In genomic region chr17:79836952-79837887, GRCh38 we compare ENCODE assay signal across 8 cellular contexts. TPM values are rescaled to one million over a fixed set of nuclear protein-coding genes. Genes with fewer than 3 reads are reported as not detected.
DNase-seq lines count a peak whose midpoint lies in the region; ATAC-seq and TF ChIP-seq lines count a peak whose summit lies in the region.

No MANE protein-coding gene starts in this region.

- peaks cover 37% of the 10 kb centered on the region for H3K36me3 ChIP-seq in KOPT-K1 (ENCODE audit: insufficient read depth, low read length)

- no peaks in the 10 kb centered on the region for H3K9me3 ChIP-seq in KOPT-K1 (ENCODE audit: insufficient read depth, low read length, poor library complexity, severe bottlenecking)

- H3K27me3 Mint-ChIP-seq in activated CD4-positive, alpha-beta T cell treated with anti-CD3 and anti-CD28 coated beads, Interleukin-2, amount 10 ng/mL, durations not matched to agents 24 days and 14 days = peaks cover 16% of the 10 kb centered on the region
- H3K27me3 Mint-ChIP-seq in activated B cell treated with CpG ODN at 0.5 μM for 24 hours (peaks cover 10% of the 10 kb centered on the region), nephron (ENCODE audit: low read depth) (peaks cover 64% of the 10 kb centered on the region)

- CTCF ChIA-PET in activated B cell treated with CpG ODN at 0.5 μM for 24 hours (lab: Charles Lee) = interaction anchor here (0.6 to 1.8 kb wide), 11 partner anchors 20 to 137 kb away, joined by 3 to 7 read pairs (median 3); partner anchors contain the start of gene CBX8

- TF ChIP-seq CTCF in activated B cell treated with CpG ODN at 0.5 μM for 24 hours (IDR thresholded peaks at IDR 0.05) (no peak), nephron (IDR thresholded peaks at IDR 0.05; ENCODE audit: unreplicated experiment in 3 of 3) (no peak)

- peaks cover 21% of the 10 kb centered on the region for H3K36me3 Mint-ChIP-seq in activated CD4-positive, alpha-beta T cell treated with anti-CD3 and anti-CD28 coated beads, Interleukin-2, amount 10 ng/mL, durations not matched to agents 24 days and 14 days (ENCODE audit: low read depth)
- H3K36me3 Mint-ChIP-seq in activated B cell treated with CpG ODN at 0.5 μM for 24 hours (ENCODE audit: low read depth) (peaks cover 37% of the 10 kb centered on the region), nephron (ENCODE audit: low read depth) (peaks cover 16% of the 10 kb centered on the region)

- ATAC-seq in activated B cell treated with CpG ODN at 0.5 μM for 24 hours (ENCODE audit: low read depth) (peak; percentile 43), esophagus mucosa (peak; percentile 59)

- peak overlapping the region; percentile 90 for H3K27ac Mint-ChIP-seq in activated CD4-positive, alpha-beta T cell treated with anti-CD3 and anti-CD28 coated beads, Interleukin-2, amount 10 ng/mL, durations not matched to agents 24 days and 14 days
- H3K27ac Mint-ChIP-seq in activated B cell treated with CpG ODN at 0.5 μM for 24 hours (peak overlapping the region; percentile 95), nephron (peak overlapping the region; percentile 51 to 95 (median 93))

- peaks cover 24% of the 10 kb centered on the region for H3K4me1 Mint-ChIP-seq in activated CD4-positive, alpha-beta T cell treated with anti-CD3 and anti-CD28 coated beads, Interleukin-2, amount 10 ng/mL, durations not matched to agents 24 days and 14 days
- H3K4me1 Mint-ChIP-seq in activated B cell treated with CpG ODN at 0.5 μM for 24 hours (peaks cover 57% of the 10 kb centered on the region), nephron (peaks cover 21% of the 10 kb centered on the region)

- intact Hi-C loops in activated CD4-positive, alpha-beta T cell treated with anti-CD3 and anti-CD28 coated beads, Interleukin-2, amount 10 ng/mL, durations not matched to agents 24 days and 14 days (cut with micrococcal nuclease) = loop anchor here (5.0 to 10.0 kb wide), 2 partner anchors 418 to 1705 kb away; partner anchors contain the start of gene TMC8
- intact Hi-C loops in activated B cell treated with CpG ODN at 0.5 μM for 24 hours (cut with micrococcal nuclease) = loop anchor here (5.0 kb wide), 3 partner anchors 105 to 310 kb away; partner anchors contain the start of genes CCDC40, EIF4A3, ENPP7 and TBC1D16

- H3K9me3 Mint-ChIP-seq in activated CD4-positive, alpha-beta T cell treated with anti-CD3 and anti-CD28 coated beads, Interleukin-2, amount 10 ng/mL, durations not matched to agents 24 days and 14 days = no peaks in the 10 kb centered on the region
- H3K9me3 Mint-ChIP-seq in activated B cell treated with CpG ODN at 0.5 μM for 24 hours (no peaks in the 10 kb centered on the region), nephron (no peaks in the 10 kb centered on the region)

- peak overlapping the region; percentile 76 for H3K27ac ChIP-seq in KOPT-K1 (ENCODE audit: low read depth, low read length, poor library complexity, severe bottlenecking)

- DNase-seq in activated CD4-positive, alpha-beta T cell treated with anti-CD3 and anti-CD28 coated beads, Interleukin-2, amount 10 ng/mL, durations not matched to agents 24 days and 14 days = peak; percentile 84
- no peak for DNase-seq in activated CD4-positive, alpha-beta T cell treated with anti-CD3 and anti-CD28 coated beads, Interleukin-2, amount 50 U/mL, for 1 hour
- DNase-seq in activated B cell treated with CpG ODN at 0.5 μM for 24 hours (peak; percentile 59), globus pallidus (ENCODE audit: low spot score) (no peak), D341Med (ENCODE audit: low spot score) (no peak)

- peak overlapping the region; percentile 97 for H3K4me3 Mint-ChIP-seq in activated CD4-positive, alpha-beta T cell treated with anti-CD3 and anti-CD28 coated beads, Interleukin-2, amount 10 ng/mL, durations not matched to agents 24 days and 14 days
- H3K4me3 Mint-ChIP-seq in activated B cell treated with CpG ODN at 0.5 μM for 24 hours (peak overlapping the region; percentile 95), nephron (peak overlapping the region; percentile 90 to 94 (median 91))

- POLR2A ChIA-PET in activated B cell treated with CpG ODN at 0.5 μM for 24 hours (lab: Charles Lee) = interaction anchor here (0.5 to 2.2 kb wide), 23 partner anchors 9 to 1056 kb away, joined by 3 to 18 read pairs (median 4); partner anchors contain the start of gene CBX8

RNA-seq across cellular contexts. Expression of gene CBX4, which starts 2.0 kb away (rescaled TPM):
- total RNA-seq in activated CD4-positive, alpha-beta T cell treated with anti-CD3 and anti-CD28 coated beads, Interleukin-2, amount 10 ng/mL, durations not matched to agents 24 days and 14 days = 18.5 and 19.4 TPM in 2 replicates
- total RNA-seq in activated B cell treated with CpG ODN at 0.5 μM for 24 hours = 55.6 and 56.3 TPM in 2 replicates
- 25.2 TPM for total RNA-seq in esophagus mucosa

RNA-seq across cellular contexts. Expression of gene CBX8, which starts 40.3 kb away (rescaled TPM):
- total RNA-seq in activated CD4-positive, alpha-beta T cell treated with anti-CD3 and anti-CD28 coated beads, Interleukin-2, amount 10 ng/mL, durations not matched to agents 24 days and 14 days = 9.4 TPM in 2 replicates
- total RNA-seq in activated B cell treated with CpG ODN at 0.5 μM for 24 hours (4.0 and 4.9 TPM in 2 replicates), esophagus mucosa (3.8 TPM)

RNA-seq across cellular contexts. Expression of gene CBX2, which starts 59.3 kb away (rescaled TPM):
- 7.5 and 8.2 TPM in 2 replicates for total RNA-seq in activated CD4-positive, alpha-beta T cell treated with anti-CD3 and anti-CD28 coated beads, Interleukin-2, amount 10 ng/mL, durations not matched to agents 24 days and 14 days
- total RNA-seq in activated B cell treated with CpG ODN at 0.5 μM for 24 hours (0.37 and 0.67 TPM in 2 replicates), esophagus mucosa (3.8 TPM)

Comparison
In these comparisons a context has a peak if more than half of its experiments do, and no peak if none do; other contexts are left out.
1. DNase-seq: peak in activated CD4-positive, alpha-beta T cell treated with anti-CD3 and anti-CD28 coated beads, Interleukin-2, amount 10 ng/mL, durations not matched to agents 24 days and 14 days (single experiment) and activated B cell treated with CpG ODN at 0.5 μM for 24 hours (single experiment); none in activated CD4-positive, alpha-beta T cell treated with anti-CD3 and anti-CD28 coated beads, Interleukin-2, amount 50 U/mL, for 1 hour (single experiment), globus pallidus (single experiment) and D341Med (single experiment).
2. Peak in every context shown above with its lines, with median percentiles within 50 percentile points of each other: H3K27ac Mint-ChIP-seq and H3K4me3 Mint-ChIP-seq.